In genomic region chrX:101195442-101196173, GRCh38 we compare ENCODE assay signal across 22 cellular contexts. TPM values are rescaled to one million over a fixed set of nuclear protein-coding genes. Genes with fewer than 3 reads are reported as not detected.
"Had no signal": no experiment of that assay in that cellular context is flagged by ENCODE, and none has a peak within 500 bp of the region (broad histone marks: within the 10 kb centered on the region; RNA-seq: fewer than 3 reads in every experiment).

No MANE protein-coding gene starts in this region.

- H3K4me1 ChIP-seq: ascending aorta, breast epithelium, neural progenitor cell, spleen, testis had no signal

- H3K4me3 ChIP-seq: ascending aorta, breast epithelium, mucosa of descending colon, neural progenitor cell, spleen, testis had no signal

- DNase-seq: activated CD4-positive, alpha-beta T cell treated with anti-CD3 and anti-CD28 coated beads, Interleukin-2, amount 10 ng/mL, durations not matched to agents 24 days and 14 days; activated CD8-positive, alpha-beta memory T cell treated with anti-CD3 and anti-CD28 coated beads, Interleukin-2, amount 50 U/mL, for 4 hours; activated CD8-positive, alpha-beta T cell treated with anti-CD3 and anti-CD28 coated beads, Interleukin-2, amount 10 ng/mL, durations not matched to agents 7 days and 5 days; activated effector memory CD4-positive, alpha-beta T cell treated with Interleukin-2 at 50 U/mL for 16 hours; activated naive CD4-positive, alpha-beta T cell treated with anti-CD3 and anti-CD28 coated beads, Interleukin-2, amount 50 U/mL, for 16 hours; activated T-cell treated with anti-CD3 and anti-CD28 coated beads, Interleukin-2, amount 50 U/mL, for 4 hours; cerebellar nuclear complex; cortex of kidney; erythroblast; mucosa of descending colon; naive thymus-derived CD4-positive, alpha-beta T cell; spleen; stimulated activated CD4-positive, alpha-beta T cell treated with anti-CD3 and anti-CD28 coated beads, Interleukin-4, amount 100 ng/mL, for 4 hours; T1000; testis had no signal

- H3K9ac ChIP-seq: neural progenitor cell had no signal

- H3K27me3 ChIP-seq: ascending aorta, testis had no signal

- H2AFZ ChIP-seq: neural progenitor cell had no signal

- H3K36me3 ChIP-seq: ascending aorta, breast epithelium, neural progenitor cell, spleen had no signal

- ATAC-seq: activated CD8-positive, alpha-beta T cell treated with anti-CD3 and anti-CD28 coated beads, Interleukin-2, amount 10 ng/mL, durations not matched to agents 7 days and 5 days; activated T-cell treated with anti-CD3 and anti-CD28 coated beads, Interleukin-2, amount 50 U/mL, for 4 hours; mucosa of descending colon; naive thymus-derived CD4-positive, alpha-beta T cell; sciatic nerve; stimulated activated memory B cell treated with anti-CD40 and anti-IgM and Interleukin-4, amounts not matched to agents 10 μg/mL and 1 μg/mL and 100 μg/mL, for 72 hours had no signal

- H3K9me3 ChIP-seq: ascending aorta, breast epithelium, mucosa of descending colon, spleen, testis had no signal

- H3K4me2 ChIP-seq: neural progenitor cell had no signal

- H3K27ac ChIP-seq: ascending aorta, breast epithelium, neural progenitor cell, spleen, testis had no signal

- FAIRE-seq: endometrium had no signal

RNA-seq across cellular contexts. Expression of gene DRP2, which starts 24.0 kb away (rescaled TPM):
- polyA plus RNA-seq: liver; naive thymus-derived CD4-positive, alpha-beta T cell had no signal
